8 cellular contexts compared by ENCODE assay signal in the genomic region with DNA sequence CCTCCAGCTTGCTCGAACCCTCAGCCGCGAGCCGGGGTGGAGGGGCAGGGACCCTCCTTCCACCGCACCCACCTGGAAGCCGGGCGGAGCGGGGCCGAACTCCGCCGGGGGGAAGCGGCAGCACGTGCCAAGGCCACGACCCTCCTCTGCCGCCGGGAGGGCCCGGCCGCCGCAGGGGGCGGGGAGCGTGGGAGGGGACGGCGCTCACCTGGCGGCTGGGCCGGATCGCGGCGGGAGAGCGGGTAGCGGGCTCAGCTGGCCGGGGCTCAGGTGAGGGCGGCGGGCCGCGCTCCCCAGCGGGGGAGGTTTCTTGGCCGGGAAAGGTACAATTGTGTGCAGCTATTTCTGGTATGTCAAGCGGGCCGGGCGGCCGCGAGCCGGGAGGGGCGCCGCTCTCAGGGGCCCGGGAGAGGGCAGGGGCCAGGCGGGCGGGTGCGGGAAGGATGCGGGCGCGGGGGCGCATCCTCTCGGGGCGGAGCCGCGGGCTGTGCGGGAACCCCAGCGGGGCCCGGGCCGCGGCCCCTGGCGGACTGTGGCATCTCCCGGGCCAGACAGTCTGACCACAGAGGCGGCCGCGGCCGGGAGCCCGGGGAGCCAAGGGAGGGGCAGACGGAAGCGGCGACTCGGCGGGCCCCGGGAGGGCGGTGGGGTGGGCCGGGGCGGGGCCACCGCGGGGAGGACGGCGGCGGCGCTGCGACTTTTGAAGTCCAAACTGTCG. TPM values are rescaled to one million over a fixed set of nuclear protein-coding genes. Genes with fewer than 3 reads are reported as not detected.
DNase-seq lines count a peak whose midpoint lies in the region; ATAC-seq and TF ChIP-seq lines count a peak whose summit lies in the region.

A gene (plus strand): TSS at position 710 of the 718 bp plus-strand sequence. CDS start 328 bp downstream, outside the sequence.

- 1 to 2% methylated on average over 46 to 67 of the region's 86 CpGs for WGBS in GM23248 (ENCODE audit: low coverage in 1 of 2, low lambda C conversion rate in 2 of 2, missing lambda C conversion rate in 2 of 2), 2 experiments
- 1 to 2% methylated on average over 56 to 86 of the region's 86 CpGs for WGBS in lung, 2 donors

- H3K27ac ChIP-seq in GM23248 (peak within 1 kb of the TSS; percentile 71), duodenal mucosa (ENCODE audit: low read depth, low read length) (peak within 1 kb of the TSS; percentile 10), lung (ENCODE audit: low read depth in 1 of 2, low read length in 1 of 2) (peak within 1 kb of the TSS in 1 of 2 donors; percentile 65)

- peaks cover 49% of the 10 kb centered on the region for H3F3A ChIP-seq in GM23248 (ENCODE audit: insufficient read depth)

- no peaks in the 10 kb centered on the region for H3K9me2 ChIP-seq in GM23248 (ENCODE audit: insufficient read depth)

- peaks cover 71% of the 10 kb centered on the region for H3K79me2 ChIP-seq in GM23248 (ENCODE audit: insufficient read depth)

- TF ChIP-seq CTCF in GM10266 (IDR thresholded peaks at IDR 0.05; ENCODE audit: control insufficient read depth, insufficient read depth, low read depth, missing control alignments) (no peak), lung (IDR thresholded peaks at IDR 0.05; ENCODE audit: control extremely low read depth, extremely low read depth) (no peak)

- H3K9ac ChIP-seq in GM23248 (peak within 1 kb of the TSS; percentile 68), duodenal mucosa (ENCODE audit: low read depth in 1 of 2, low read length in 2 of 2) (peak within 1 kb of the TSS; percentile 44 to 48)

- H3K4me3 ChIP-seq in GM23248 (peak within 1 kb of the TSS; percentile 84), duodenal mucosa (ENCODE audit: low read depth in 1 of 2, low read length in 2 of 2) (peak within 1 kb of the TSS; percentile 70 to 86), lung (peak within 1 kb of the TSS; percentile 62)
- peak within 1 kb of the TSS; percentile 71 for H3K4me3 ChIP-seq in Jurkat, Clone E6-1 (ENCODE audit: low read length)

- H3K4me1 ChIP-seq in GM23248 (ENCODE audit: insufficient read depth) (peaks cover 38% of the 10 kb centered on the region), duodenal mucosa (ENCODE audit: control insufficient read depth in 1 of 2, insufficient read depth in 2 of 2, low read length in 2 of 2) (peaks cover 11 to 16% of the 10 kb centered on the region in 2 donors), lung (ENCODE audit: control insufficient read depth in 2 of 2, insufficient read depth in 2 of 2, low read length in 2 of 2) (peaks cover 0 to 6% of the 10 kb centered on the region in 2 donors)

- DNase-seq in GM10266 (ENCODE audit: extremely low spot score) (peak; percentile 87), GM23248 (peak; percentile 83), lung (ENCODE audit: low spot score) (peak; percentile 53), NCI-H1694 (lab: John Stamatoyannopoulos, UW) (no peak)
- no peak for DNase-seq in Jurkat, Clone E6-1 (ENCODE audit: low read depth, low spot score)
- DNase-seq in activated CD4-positive, alpha-beta T cell treated with anti-CD3 and anti-CD28 coated beads for 48 hours: peak; percentile 39
- peak; percentile 17 to 30 for DNase-seq in stimulated activated CD8-positive, alpha-beta memory T cell treated with anti-CD3 and anti-CD28 coated beads, Interleukin-2, amount 100 ng/mL, for 1 hour (ENCODE audit: low read depth in 2 of 2)

- in situ Hi-C loops in GM23248 (cut with MboI): no loop called here

- peak; percentile 79 for ATAC-seq in lung (ENCODE audit: insufficient read depth, low FRiP score)

- peaks cover 7% of the 10 kb centered on the region for H3K36me3 ChIP-seq in GM23248 (ENCODE audit: low read depth)
- no peaks in the 10 kb centered on the region for H3K36me3 ChIP-seq in duodenal mucosa (ENCODE audit: control insufficient read depth in 1 of 2, insufficient read depth in 2 of 2, low read length in 2 of 2)
- no peaks in the 10 kb centered on the region for H3K36me3 ChIP-seq in lung (ENCODE audit: control insufficient read depth in 2 of 2, insufficient read depth in 2 of 2, low read length in 2 of 2)

- H4K20me1 ChIP-seq in GM23248 (ENCODE audit: insufficient read depth): peaks cover 7% of the 10 kb centered on the region; the same call in 1 of the 2 replicates

- peak within 1 kb of the TSS; percentile 90 for H3K4me2 ChIP-seq in GM23248 (ENCODE audit: unreplicated experiment)

- H2AFZ ChIP-seq in GM23248: peak within 1 kb of the TSS; percentile 76

- H3K9me3 ChIP-seq in GM23248 (ENCODE audit: low read depth): no peaks in the 10 kb centered on the region
- H3K9me3 ChIP-seq in duodenal mucosa (ENCODE audit: control insufficient read depth in 1 of 2, low read length in 2 of 2): no peaks in the 10 kb centered on the region
- H3K9me3 ChIP-seq in lung (ENCODE audit: control insufficient read depth in 2 of 2, insufficient read depth in 1 of 2, low read length in 1 of 2): peaks cover 0 to 2% of the 10 kb centered on the region in 2 donors

- H3K27me3 ChIP-seq in GM23248 (replicated peaks; ENCODE audit: insufficient read depth) (no peaks in the 10 kb centered on the region), duodenal mucosa (ENCODE audit: control insufficient read depth in 1 of 2, insufficient read depth in 2 of 2, low read length in 2 of 2) (peaks cover 10 to 11% of the 10 kb centered on the region in 2 donors), lung (ENCODE audit: control insufficient read depth, insufficient read depth) (no peaks in the 10 kb centered on the region)

RNA-seq across cellular contexts. Expression of the gene that starts here (rescaled TPM):
- total RNA-seq in GM23248 (2014; rRNA removed; shearing (Covaris generic)): 269 and 318 TPM in 2 replicates
- 276 and 288 TPM in 2 replicates for polyA plus RNA-seq in GM23248 (2016; fragmentation: Nextera tagmentation; extraction: Ambion mirVana)
- polyA plus RNA-seq in Jurkat, Clone E6-1 (2012; ENCODE audit: insufficient read depth, insufficient read length): 45.7 TPM
- total RNA-seq in lung: 100 to 1,000 TPM; 293 to 679 TPM
- 100 to 1,000 TPM in 1 of 2 donors, 10 to 100 TPM in 1; 75.9 to 135 TPM for polyA plus RNA-seq in lung

Comparison
In these comparisons a context has a peak if more than half of its experiments do, and no peak if none do; other contexts are left out.
1. DNase-seq: peak in GM10266 (single experiment), GM23248 (single experiment), activated CD4-positive, alpha-beta T cell treated with anti-CD3 and anti-CD28 coated beads for 48 hours (single experiment), lung (single experiment) and stimulated activated CD8-positive, alpha-beta memory T cell treated with anti-CD3 and anti-CD28 coated beads, Interleukin-2, amount 100 ng/mL, for 1 hour (2 of 2); none in Jurkat, Clone E6-1 (single experiment) and NCI-H1694 (single experiment).
2. Peak in every context shown above with its lines, with median percentiles within 50 percentile points of each other: H3K4me3 ChIP-seq.